Comparison of ENCODE assay signal across 21 cellular contexts in genomic region chr2:73888388-73888787, GRCh38. TPM values are rescaled to one million over a fixed set of nuclear protein-coding genes. Genes with fewer than 3 reads are reported as not detected.
DNase-seq lines count a peak whose midpoint lies in the region; ATAC-seq and TF ChIP-seq lines count a peak whose summit lies in the region.
"Had no signal": no experiment of that assay in that cellular context is flagged by ENCODE, and none has a peak within 500 bp of the region (broad histone marks: within the 10 kb centered on the region; RNA-seq: fewer than 3 reads in every experiment).

No MANE protein-coding gene starts in this region.

- no peaks in the 10 kb centered on the region for H3K9me3 Mint-ChIP-seq in T-helper 2 cell treated with Interferon-gamma antibody and Interleukin-4, amounts not matched to agents 5 μg/mL and 100 μg/mL, for 36 hours
- H3K9me3 Mint-ChIP-seq in T-cell (no peaks in the 10 kb centered on the region), type B pancreatic cell (no peaks in the 10 kb centered on the region), mesothelial cell of epicardium (no peaks in the 10 kb centered on the region)
- H3K9me3 Mint-ChIP-seq: CD8-positive, alpha-beta memory T cell had no signal

- peaks cover 13% of the 10 kb centered on the region for H3K4me1 Mint-ChIP-seq in T-helper 2 cell treated with Interferon-gamma antibody and Interleukin-4, amounts not matched to agents 5 μg/mL and 100 μg/mL, for 36 hours (ENCODE audit: low read depth)
- H3K4me1 Mint-ChIP-seq in T-cell (peaks cover 2 to 20% (median 9%) of the 10 kb centered on the region in 3 donors), type B pancreatic cell (ENCODE audit: unreplicated experiment) (peaks cover 6% of the 10 kb centered on the region), mesothelial cell of epicardium (peaks cover 3% of the 10 kb centered on the region)

- POLR2A ChIA-PET in T-cell (lab: Charles Lee), result no interaction called here

- H3K36me3 Mint-ChIP-seq in T-helper 2 cell treated with Interferon-gamma antibody and Interleukin-4, amounts not matched to agents 5 μg/mL and 100 μg/mL, for 36 hours (ENCODE audit: low read depth), result no peaks in the 10 kb centered on the region
- H3K36me3 Mint-ChIP-seq in T-cell (no peaks in the 10 kb centered on the region), type B pancreatic cell (no peaks in the 10 kb centered on the region), mesothelial cell of epicardium (no peaks in the 10 kb centered on the region)
- H3K36me3 Mint-ChIP-seq: CD8-positive, alpha-beta memory T cell had no signal

- H3K4me2 ChIP-seq in DND-41 (ENCODE audit: insufficient read depth, low read length), result no peak overlapping the region
- H3K4me2 ChIP-seq: BLaER1 had no signal

- TF ChIP-seq CTCF in DND-41 (IDR thresholded peaks at IDR 0.05; ENCODE audit: borderline replicate concordance, extremely low read depth, low read length, poor library complexity, severe bottlenecking) (no peak), type B pancreatic cell (conservative IDR thresholded peaks at IDR 0.05) (no peak), mesothelial cell of epicardium (IDR thresholded peaks at IDR 0.05; ENCODE audit: unreplicated experiment) (no peak)

- H3K36me3 ChIP-seq in DND-41 (ENCODE audit: insufficient read depth, low read length) (no peaks in the 10 kb centered on the region), rectal smooth muscle tissue (ENCODE audit: control insufficient read depth, insufficient read depth, low read length) (no peaks in the 10 kb centered on the region)
- H3K36me3 ChIP-seq: BLaER1, Peyer's patch had no signal

- H3K9ac ChIP-seq in DND-41 (ENCODE audit: low read depth, low read length) (no peak overlapping the region), rectal smooth muscle tissue (ENCODE audit: low read length) (no peak overlapping the region)
- H3K9ac ChIP-seq: BLaER1 had no signal

- H3K27ac ChIP-seq in DND-41 (ENCODE audit: low read length), result no peak overlapping the region
- peak overlapping the region; percentile 6 for H3K27ac ChIP-seq in rectal smooth muscle tissue (ENCODE audit: low read depth, low read length)
- H3K27ac ChIP-seq: BLaER1, Peyer's patch had no signal

- peak overlapping the region; percentile 68 for H2AFZ ChIP-seq in DND-41 (ENCODE audit: low read depth, low read length)

- H3K27me3 ChIP-seq in DND-41 (ENCODE audit: insufficient read depth, low read length, poor library complexity) (peaks cover 3% of the 10 kb centered on the region), rectal smooth muscle tissue (ENCODE audit: control insufficient read depth, insufficient read depth, low read length) (no peaks in the 10 kb centered on the region)
- H3K27me3 ChIP-seq: BLaER1, Peyer's patch had no signal

- no peak for DNase-seq in T-helper 2 cell treated with Interferon-gamma antibody and Interleukin-4, amounts not matched to agents 5 μg/mL and 100 μg/mL, for 36 hours (ENCODE audit: low spot score)
- DNase-seq in T-helper 2 cell (no peak), DND-41 (no peak), T-cell (no peak), type B pancreatic cell (ENCODE audit: extremely low spot score, unreplicated experiment) (no peak), mesothelial cell of epicardium (ENCODE audit: low spot score in 2 of 2, unreplicated experiment in 2 of 2) (no peak), COR-L47 (lab: John Stamatoyannopoulos, UW) (no peak)
- DNase-seq: 8988T; CD8-positive, alpha-beta memory T cell; GF-D8; GOT3; Karpas-422; MM.1S; NCI-H1092 treated with DMSO at 0.1 percent for 48 hours; NCI-H1694; NCI-H524; Peyer's patch had no signal

- H3K9me3 ChIP-seq in DND-41 (ENCODE audit: insufficient read depth, low read length, severe bottlenecking), result no peaks in the 10 kb centered on the region
- H3K9me3 ChIP-seq: BLaER1, Peyer's patch had no signal

- CTCF ChIA-PET in T-cell (lab: Charles Lee), result no interaction called here

- peaks cover 1% of the 10 kb centered on the region for H3K27me3 Mint-ChIP-seq in T-helper 2 cell treated with Interferon-gamma antibody and Interleukin-4, amounts not matched to agents 5 μg/mL and 100 μg/mL, for 36 hours (ENCODE audit: low read depth)
- no peaks in the 10 kb centered on the region for H3K27me3 Mint-ChIP-seq in T-cell
- H3K27me3 Mint-ChIP-seq in type B pancreatic cell, result peaks cover 11% of the 10 kb centered on the region
- peaks cover under 1% of the 10 kb centered on the region for H3K27me3 Mint-ChIP-seq in mesothelial cell of epicardium (ENCODE audit: low read depth)

- H3K79me2 ChIP-seq in DND-41 (ENCODE audit: insufficient read depth, low read length), result no peaks in the 10 kb centered on the region

- H3K4me3 ChIP-seq in DND-41 (ENCODE audit: low read depth in 1 of 2, low read length in 2 of 2) (no peak overlapping the region), rectal smooth muscle tissue (ENCODE audit: low read length) (no peak overlapping the region)
- H3K4me3 ChIP-seq: BLaER1, Peyer's patch had no signal

- H4K20me1 ChIP-seq in DND-41 (ENCODE audit: insufficient read depth, low read length), result no peaks in the 10 kb centered on the region
- H4K20me1 ChIP-seq: BLaER1 had no signal

- H3K27ac Mint-ChIP-seq in T-helper 2 cell treated with Interferon-gamma antibody and Interleukin-4, amounts not matched to agents 5 μg/mL and 100 μg/mL, for 36 hours, result peak overlapping the region; percentile 43
- H3K27ac Mint-ChIP-seq in T-cell, result peak overlapping the region; percentile 11 to 23
- no peak overlapping the region for H3K27ac Mint-ChIP-seq in type B pancreatic cell
- no peak overlapping the region for H3K27ac Mint-ChIP-seq in mesothelial cell of epicardium

- ATAC-seq in DND-41 (ENCODE audit: insufficient read depth, low read depth), result no peak
- ATAC-seq in T-cell (replicated peaks in 1 of 4), result no peak
- ATAC-seq: Right ventricle myocardium inferior had no signal

- no peak overlapping the region for H3K4me3 Mint-ChIP-seq in T-helper 2 cell treated with Interferon-gamma antibody and Interleukin-4, amounts not matched to agents 5 μg/mL and 100 μg/mL, for 36 hours
- H3K4me3 Mint-ChIP-seq in T-cell (peak overlapping the region in 1 of 3 donors; percentile 13), type B pancreatic cell (no peak overlapping the region), mesothelial cell of epicardium (no peak overlapping the region)
- H3K4me3 Mint-ChIP-seq: CD8-positive, alpha-beta memory T cell had no signal

- H3K4me1 ChIP-seq in DND-41 (ENCODE audit: insufficient read depth, low read length) (peaks cover 7% of the 10 kb centered on the region), rectal smooth muscle tissue (ENCODE audit: control insufficient read depth, insufficient read depth, low read length) (peaks cover 21% of the 10 kb centered on the region)
- H3K4me1 ChIP-seq: BLaER1, Peyer's patch had no signal

RNA-seq across cellular contexts. Expression of gene ACTG2, which starts 4.4 kb away (rescaled TPM):
- total RNA-seq in T-cell (1 to 10 TPM in 1 of 5 donors, under 1 TPM in 2, not detected in 2; 0.79 to 1.3 (median 0.95) TPM), type B pancreatic cell (ENCODE audit: low replicate concordance) (4.2 and 13.7 TPM in 2 replicates), mesothelial cell of epicardium (9.3 to 10.0 TPM (median 9.4 TPM) in 3 replicates)
- total RNA-seq: CD8-positive, alpha-beta memory T cell; HT-29 had no signal

RNA-seq across cellular contexts. Expression of gene DGUOK, which starts 38.3 kb away (rescaled TPM):
- total RNA-seq in T-cell (10 to 100 TPM; 44.0 to 70.2 (median 62.5) TPM), type B pancreatic cell (ENCODE audit: low replicate concordance) (59.3 and 73.4 TPM in 2 replicates), mesothelial cell of epicardium (66.0 to 69.5 TPM (median 66.8 TPM) in 3 replicates)

RNA-seq across cellular contexts. Expression of gene STAMBP, which starts 59.6 kb away (rescaled TPM):
- 10 to 100 TPM; 21.6 to 32.5 (median 28.9) TPM for total RNA-seq in T-cell
- total RNA-seq in type B pancreatic cell (ENCODE audit: low replicate concordance), result 39.0 and 41.0 TPM in 2 replicates
- 33.2 to 36.6 TPM (median 34.5 TPM) in 3 replicates for total RNA-seq in mesothelial cell of epicardium

Comparison
In these comparisons a context has a peak if more than half of its experiments do, and no peak if none do; other contexts are left out.
1. H3K27ac Mint-ChIP-seq: peak in T-helper 2 cell treated with Interferon-gamma antibody and Interleukin-4, amounts not matched to agents 5 μg/mL and 100 μg/mL, for 36 hours (single experiment) and T-cell (2 of 2); none in type B pancreatic cell (single experiment) and mesothelial cell of epicardium (single experiment).